12 cellular contexts compared by ENCODE assay signal in the genomic region with DNA sequence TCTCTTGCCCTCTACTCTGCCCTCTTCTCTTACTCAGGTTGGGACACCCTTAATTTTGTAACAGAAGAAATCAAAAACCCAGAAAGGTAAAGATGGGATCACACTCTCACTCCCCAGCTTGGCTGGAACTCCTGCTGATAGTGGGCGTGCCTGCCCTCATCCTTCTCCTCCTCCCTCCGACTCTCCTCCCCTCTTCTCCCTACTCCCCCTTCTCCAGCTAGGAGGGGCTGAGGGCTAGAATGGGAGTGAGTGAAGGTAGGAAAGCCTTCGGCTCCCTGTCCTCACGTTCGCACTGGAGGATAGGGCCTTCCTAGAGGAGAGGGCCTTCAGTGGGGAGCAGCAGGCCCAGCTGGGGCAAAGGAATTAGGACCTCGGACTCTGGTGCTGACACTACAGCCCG. TPM values are rescaled to one million over a fixed set of nuclear protein-coding genes. Genes with fewer than 3 reads are reported as not detected.
A peak's percentile ranks its signal among the peaks of the same experiment; 100 is the strongest.
DNase-seq lines count a peak whose midpoint lies in the region; ATAC-seq and TF ChIP-seq lines count a peak whose summit lies in the region.
"Had no signal": no experiment of that assay in that cellular context is flagged by ENCODE, and none has a peak within 500 bp of the region (broad histone marks: within the 10 kb centered on the region; RNA-seq: fewer than 3 reads in every experiment).

No MANE protein-coding gene starts in this region.

- H3K9me3 ChIP-seq in heart right ventricle, result no peaks in the 10 kb centered on the region
- H3K9me3 ChIP-seq in uterus, result no peaks in the 10 kb centered on the region

- peak overlapping the region; percentile 46 to 86 for H3K27ac Mint-ChIP-seq in activated naive CD4-positive, alpha-beta T cell treated with anti-CD3 and anti-CD28 coated beads, Interleukin-2, amount 50 U/mL, for 72 hours
- peak overlapping the region; percentile 83 to 98 (median 94) for H3K27ac Mint-ChIP-seq in naive thymus-derived CD8-positive, alpha-beta T cell

- peaks cover 48 to 84% (median 82%) of the 10 kb centered on the region in 4 donors for H3K4me1 Mint-ChIP-seq in naive thymus-derived CD8-positive, alpha-beta T cell

- no peak for ATAC-seq in heart right ventricle
- no peak for ATAC-seq in left cardiac atrium
- no peak for ATAC-seq in activated naive CD4-positive, alpha-beta T cell treated with anti-CD3 and anti-CD28 coated beads, Interleukin-2, amount 50 U/mL, for 72 hours
- no peak for ATAC-seq in naive thymus-derived CD8-positive, alpha-beta T cell

- intact Hi-C loops in heart right ventricle (cut with DNase I), result no loop called here
- intact Hi-C loops in left cardiac atrium (cut with DNase I), result no loop called here
- intact Hi-C loops in uterus (cut with DNase I; ENCODE audit: low total_unique reads), result no loop called here

- H3K36me3 ChIP-seq in heart right ventricle, result peaks cover 0 to 80% (median 42%) of the 10 kb centered on the region in 9 donors
- no peaks in the 10 kb centered on the region for H3K36me3 ChIP-seq in uterus

- no peaks in the 10 kb centered on the region for H3K27me3 ChIP-seq in heart right ventricle
- H3K27me3 ChIP-seq in uterus, result no peaks in the 10 kb centered on the region

- no peaks in the 10 kb centered on the region for H3K9me3 Mint-ChIP-seq in activated naive CD4-positive, alpha-beta T cell treated with anti-CD3 and anti-CD28 coated beads, Interleukin-2, amount 50 U/mL, for 72 hours
- no peaks in the 10 kb centered on the region for H3K9me3 Mint-ChIP-seq in naive thymus-derived CD8-positive, alpha-beta T cell

- no peaks in the 10 kb centered on the region for H3K27me3 Mint-ChIP-seq in naive thymus-derived CD8-positive, alpha-beta T cell

- H3K4me1 ChIP-seq in heart right ventricle (peaks cover 33 to 70% (median 60%) of the 10 kb centered on the region in 9 donors), uterus (no peaks in the 10 kb centered on the region)

- POLR2A ChIA-PET in naive thymus-derived CD8-positive, alpha-beta T cell (lab: Charles Lee), result interaction anchor here (1.3 to 40.3 kb wide), 3 partner anchors 5 to 206 kb away, joined by 4 to 1294 read pairs (median 1294); a partner anchor contains a TSS

- no peak for TF ChIP-seq POLR2A in uterus (IDR thresholded peaks at IDR 0.05)

- TF ChIP-seq CTCF in heart right ventricle (IDR thresholded peaks at IDR 0.05) (no peak), uterus (IDR thresholded peaks at IDR 0.05) (no peak)

- DNase-seq in heart right ventricle (no peak), left cardiac atrium (no peak), uterus (no peak), NCI-H2107 (lab: John Stamatoyannopoulos, UW) (no peak), NCI-H2107 treated with DMSO at 0.1 percent for 48 hours (lab: John Stamatoyannopoulos, UW; ENCODE audit: unreplicated experiment) (no peak), DMS153 (lab: John Stamatoyannopoulos, UW) (no peak)
- no peak for DNase-seq in activated naive CD4-positive, alpha-beta T cell treated with anti-CD3 and anti-CD28 coated beads, Interleukin-2, amount 50 U/mL, for 72 hours (ENCODE audit: low spot score in 2 of 2)
- peak in 1 of 10 donors; percentile 37 for DNase-seq in naive thymus-derived CD8-positive, alpha-beta T cell
- DNase-seq: activated CD4-positive, alpha-beta T cell treated with anti-CD3 and anti-CD28 coated beads, Interleukin-2, amount 50 U/mL, for 48 hours; kidney; NCI-H510A had no signal

- H3K27ac ChIP-seq in heart right ventricle (peak overlapping the region; percentile 56 to 88 (median 78)), uterus (peak overlapping the region; percentile 38 to 54)

- WGBS in heart right ventricle, 2 donors, result 67 to 72% methylated on average over 7 of the region's 7 CpGs

- H3K36me3 Mint-ChIP-seq in activated naive CD4-positive, alpha-beta T cell treated with anti-CD3 and anti-CD28 coated beads, Interleukin-2, amount 50 U/mL, for 72 hours, result peaks cover 35 to 40% of the 10 kb centered on the region in 2 donors
- peaks cover 5 to 78% (median 26%) of the 10 kb centered on the region in 3 donors for H3K36me3 Mint-ChIP-seq in naive thymus-derived CD8-positive, alpha-beta T cell

- H3K4me3 ChIP-seq in heart right ventricle (no peak overlapping the region), uterus (no peak overlapping the region)

- peak overlapping the region; percentile 40 to 86 (median 64) for H3K4me3 Mint-ChIP-seq in naive thymus-derived CD8-positive, alpha-beta T cell

RNA-seq across cellular contexts. Expression of a gene that starts 20.3 kb away (rescaled TPM):
- total RNA-seq in heart right ventricle (10 to 100 TPM in 9 of 10 donors, 1 to 10 TPM in 1; 9.9 to 14.4 (median 12.8) TPM), left cardiac atrium (10 to 100 TPM; 10.2 to 10.7 TPM), uterus (10 to 100 TPM in 2 of 4 donors, 1 to 10 TPM in 2; 7.6 to 18.9 (median 13.4) TPM)
- 1 to 10 TPM; 7.3 to 9.6 TPM for polyA plus RNA-seq in heart right ventricle
- 10 to 100 TPM; 21.4 to 29.6 TPM for total RNA-seq in activated naive CD4-positive, alpha-beta T cell treated with anti-CD3 and anti-CD28 coated beads, Interleukin-2, amount 50 U/mL, for 72 hours
- total RNA-seq in naive thymus-derived CD8-positive, alpha-beta T cell, result 10 to 100 TPM; 46.0 to 52.0 TPM
- 10 to 100 TPM; 18.8 to 27.5 (median 23.3) TPM for polyA plus RNA-seq in naive thymus-derived CD8-positive, alpha-beta T cell

RNA-seq across cellular contexts. Expression of a gene that starts 20.4 kb away (rescaled TPM):
- total RNA-seq in heart right ventricle (10 to 100 TPM; 22.0 to 39.2 (median 30.7) TPM), left cardiac atrium (10 to 100 TPM; 24.3 to 24.9 TPM), uterus (100 to 1,000 TPM in 1 of 4 donors, 10 to 100 TPM in 2, 1 to 10 TPM in 1; 8.2 to 111 (median 66.9) TPM)
- polyA plus RNA-seq in heart right ventricle, result 10 to 100 TPM; 18.1 to 57.8 TPM
- total RNA-seq in activated naive CD4-positive, alpha-beta T cell treated with anti-CD3 and anti-CD28 coated beads, Interleukin-2, amount 50 U/mL, for 72 hours, result 10 to 100 TPM; 33.7 to 80.2 TPM
- 100 to 1,000 TPM; 110 to 112 TPM for total RNA-seq in naive thymus-derived CD8-positive, alpha-beta T cell
- 10 to 100 TPM; 35.7 to 49.9 (median 43.2) TPM for polyA plus RNA-seq in naive thymus-derived CD8-positive, alpha-beta T cell

RNA-seq across cellular contexts. Expression of a gene that starts 26.1 kb away (rescaled TPM):
- total RNA-seq in heart right ventricle, result 10 to 100 TPM; 28.4 to 59.2 (median 42.4) TPM
- 10 to 100 TPM; 22.6 to 85.6 TPM for polyA plus RNA-seq in heart right ventricle
- 10 to 100 TPM; 33.0 to 51.6 TPM for total RNA-seq in left cardiac atrium
- total RNA-seq in activated naive CD4-positive, alpha-beta T cell treated with anti-CD3 and anti-CD28 coated beads, Interleukin-2, amount 50 U/mL, for 72 hours, result 10 to 100 TPM; 69.0 to 97.7 TPM
- total RNA-seq in naive thymus-derived CD8-positive, alpha-beta T cell, result 100 to 1,000 TPM; 211 to 228 TPM
- 10 to 100 TPM; 14.3 to 20.2 (median 19.2) TPM for polyA plus RNA-seq in naive thymus-derived CD8-positive, alpha-beta T cell
- 10 to 100 TPM in 2 of 4 donors, 1 to 10 TPM in 2; 6.8 to 40.0 (median 19.6) TPM for total RNA-seq in uterus

RNA-seq across cellular contexts. Expression of a gene that starts 45.3 kb away (rescaled TPM):
- total RNA-seq in heart right ventricle (10 to 100 TPM; 31.0 to 62.1 (median 44.0) TPM), left cardiac atrium (10 to 100 TPM; 20.5 to 27.4 TPM), uterus (10 to 100 TPM in 2 of 4 donors, 1 to 10 TPM in 1, under 1 TPM in 1; 0.51 to 22.3 (median 7.9) TPM)
- 10 to 100 TPM; 33.1 to 33.7 TPM for polyA plus RNA-seq in heart right ventricle
- 1 to 10 TPM; 9.7 to 9.8 TPM for total RNA-seq in activated naive CD4-positive, alpha-beta T cell treated with anti-CD3 and anti-CD28 coated beads, Interleukin-2, amount 50 U/mL, for 72 hours
- 1 to 10 TPM; 6.3 to 8.0 TPM for total RNA-seq in naive thymus-derived CD8-positive, alpha-beta T cell
- 1 to 10 TPM; 2.4 to 9.6 (median 4.6) TPM for polyA plus RNA-seq in naive thymus-derived CD8-positive, alpha-beta T cell

RNA-seq across cellular contexts. Expression of a gene that starts 54.5 kb away (rescaled TPM):
- total RNA-seq in heart right ventricle (1 to 10 TPM in 1 of 10 donors, under 1 TPM in 9; 0.07 to 1.0 (median 0.44) TPM), left cardiac atrium (under 1 TPM; 0.32 to 0.42 TPM), uterus (1 to 10 TPM in 1 of 4 donors, under 1 TPM in 3; 0.26 to 5.3 (median 0.50) TPM)
- under 1 TPM; 0.25 to 0.66 TPM for polyA plus RNA-seq in heart right ventricle
- under 1 TPM; 0.43 to 0.48 TPM for total RNA-seq in activated naive CD4-positive, alpha-beta T cell treated with anti-CD3 and anti-CD28 coated beads, Interleukin-2, amount 50 U/mL, for 72 hours
- total RNA-seq in naive thymus-derived CD8-positive, alpha-beta T cell, result under 1 TPM; 0.22 to 0.36 TPM
- polyA plus RNA-seq in naive thymus-derived CD8-positive, alpha-beta T cell, result under 1 TPM in 1 of 3 donors, not detected in 2; 0.64 TPM
- total RNA-seq: SK-MEL-5 had no signal
